In the genomic region with DNA sequence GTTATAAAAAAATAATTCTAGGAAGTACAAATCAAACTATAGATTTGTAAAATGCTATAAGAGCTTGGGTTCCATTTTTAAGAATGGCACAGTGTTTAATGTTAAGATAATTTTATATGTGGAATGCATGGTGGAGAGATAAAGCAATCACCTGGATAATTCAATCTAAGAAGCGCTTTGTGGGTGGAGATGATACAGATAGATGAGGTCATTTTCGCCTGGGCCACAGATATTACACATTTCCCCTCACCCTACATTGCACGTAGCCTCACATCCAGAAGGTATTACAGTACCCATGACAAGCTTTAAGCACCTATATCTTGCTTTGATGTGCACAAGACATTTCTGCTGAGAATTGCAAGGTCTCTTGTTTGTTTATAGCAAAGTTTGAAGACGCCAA, we compare ENCODE assay signal across 4 cellular contexts.
A peak's percentile ranks its signal among the peaks of the same experiment; 100 is the strongest.
TF ChIP-seq lines count a peak whose summit lies in the region.

No MANE protein-coding gene starts in this region.

TF ChIP-seq in SK-N-SH treated with all-trans-retinoic acid at 6 μM for 48 hours, 23 proteins besides CTCF, POLR2A, EP300 and RAD21 (continued from another document):
- peak; percentile 68 for TF ChIP-seq ISL1 (CRISPR knock-in tag; IDR thresholded peaks at IDR 0.05)
- TF ChIP-seq, protein P1, sequence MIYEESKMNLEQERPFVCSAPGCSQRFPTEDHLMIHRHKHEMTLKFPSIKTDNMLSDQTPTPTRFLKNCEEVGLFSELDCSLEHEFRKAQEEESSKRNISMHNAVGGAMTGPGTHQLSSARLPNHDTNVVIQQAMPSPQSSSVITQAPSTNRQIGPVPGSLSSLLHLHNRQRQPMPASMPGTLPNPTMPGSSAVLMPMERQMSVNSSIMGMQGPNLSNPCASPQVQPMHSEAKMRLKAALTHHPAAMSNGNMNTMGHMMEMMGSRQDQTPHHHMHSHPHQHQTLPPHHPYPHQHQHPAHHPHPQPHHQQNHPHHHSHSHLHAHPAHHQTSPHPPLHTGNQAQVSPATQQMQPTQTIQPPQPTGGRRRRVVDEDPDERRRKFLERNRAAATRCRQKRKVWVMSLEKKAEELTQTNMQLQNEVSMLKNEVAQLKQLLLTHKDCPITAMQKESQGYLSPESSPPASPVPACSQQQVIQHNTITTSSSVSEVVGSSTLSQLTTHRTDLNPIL (CRISPR knock-in tag; IDR thresholded peaks at IDR 0.05; ENCODE audit: low read depth): peak; percentile 69; the same call in 1 of the 2 replicates
- TF ChIP-seq, protein P2, sequence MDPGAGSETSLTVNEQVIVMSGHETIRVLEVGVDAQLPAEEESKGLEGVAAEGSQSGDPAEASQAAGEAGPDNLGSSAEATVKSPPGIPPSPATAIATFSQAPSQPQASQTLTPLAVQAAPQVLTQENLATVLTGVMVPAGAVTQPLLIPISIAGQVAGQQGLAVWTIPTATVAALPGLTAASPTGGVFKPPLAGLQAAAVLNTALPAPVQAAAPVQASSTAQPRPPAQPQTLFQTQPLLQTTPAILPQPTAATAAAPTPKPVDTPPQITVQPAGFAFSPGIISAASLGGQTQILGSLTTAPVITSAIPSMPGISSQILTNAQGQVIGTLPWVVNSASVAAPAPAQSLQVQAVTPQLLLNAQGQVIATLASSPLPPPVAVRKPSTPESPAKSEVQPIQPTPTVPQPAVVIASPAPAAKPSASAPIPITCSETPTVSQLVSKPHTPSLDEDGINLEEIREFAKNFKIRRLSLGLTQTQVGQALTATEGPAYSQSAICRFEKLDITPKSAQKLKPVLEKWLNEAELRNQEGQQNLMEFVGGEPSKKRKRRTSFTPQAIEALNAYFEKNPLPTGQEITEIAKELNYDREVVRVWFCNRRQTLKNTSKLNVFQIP (CRISPR knock-in tag; IDR thresholded peaks at IDR 0.05; ENCODE audit: borderline replicate concordance, low read depth): 0 out of 2 replicates have a peak, but pooled peaks have one; percentile 39

TF ChIP-seq in SK-N-SH, 30 proteins besides CTCF, POLR2A, EP300 and RAD21 (continued from another document):
- TF ChIP-seq NFIC (IDR thresholded peaks at IDR 0.05; ENCODE audit: borderline replicate concordance) (no peak), TCF12 (IDR thresholded peaks at IDR 0.05) (no peak), POLR2AphosphoS5 (IDR thresholded peaks at IDR 0.05; ENCODE audit: low read depth, low read length) (no peak), EZH2phosphoT487 (IDR thresholded peaks at IDR 0.05; ENCODE audit: borderline replicate concordance, low read depth) (no peak), RCOR1 (IDR thresholded peaks at IDR 0.05; ENCODE audit: low read length) (no peak), FOXJ3 (CRISPR knock-in tag; IDR thresholded peaks at IDR 0.05) (no peak), MXI1 (IDR thresholded peaks at IDR 0.05; ENCODE audit: low read depth, low read length) (no peak), SMC3 (IDR thresholded peaks at IDR 0.05; ENCODE audit: low read depth, low read length) (no peak)
- TF ChIP-seq, protein P3, sequence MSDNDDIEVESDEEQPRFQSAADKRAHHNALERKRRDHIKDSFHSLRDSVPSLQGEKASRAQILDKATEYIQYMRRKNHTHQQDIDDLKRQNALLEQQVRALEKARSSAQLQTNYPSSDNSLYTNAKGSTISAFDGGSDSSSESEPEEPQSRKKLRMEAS (IDR thresholded peaks at IDR 0.05; ENCODE audit: low read depth): no peak

TF ChIP-seq in HEK293, 187 proteins besides CTCF, POLR2A, EP300 and RAD21:
- TF ChIP-seq, protein P4, sequence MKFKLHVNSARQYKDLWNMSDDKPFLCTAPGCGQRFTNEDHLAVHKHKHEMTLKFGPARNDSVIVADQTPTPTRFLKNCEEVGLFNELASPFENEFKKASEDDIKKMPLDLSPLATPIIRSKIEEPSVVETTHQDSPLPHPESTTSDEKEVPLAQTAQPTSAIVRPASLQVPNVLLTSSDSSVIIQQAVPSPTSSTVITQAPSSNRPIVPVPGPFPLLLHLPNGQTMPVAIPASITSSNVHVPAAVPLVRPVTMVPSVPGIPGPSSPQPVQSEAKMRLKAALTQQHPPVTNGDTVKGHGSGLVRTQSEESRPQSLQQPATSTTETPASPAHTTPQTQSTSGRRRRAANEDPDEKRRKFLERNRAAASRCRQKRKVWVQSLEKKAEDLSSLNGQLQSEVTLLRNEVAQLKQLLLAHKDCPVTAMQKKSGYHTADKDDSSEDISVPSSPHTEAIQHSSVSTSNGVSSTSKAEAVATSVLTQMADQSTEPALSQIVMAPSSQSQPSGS (tag by site-specific recombination; IDR thresholded peaks at IDR 0.05; ENCODE audit: low read depth): peak; percentile 27; the same call in 1 of the 2 replicates
- TF ChIP-seq ZSCAN16 (tag by site-specific recombination; IDR thresholded peaks at IDR 0.05): no peak
- TF ChIP-seq KLF10 (tag by site-specific recombination; IDR thresholded peaks at IDR 0.05): no peak

TF ChIP-seq in endothelial cell of umbilical vein, 7 proteins besides CTCF, POLR2A, EP300 and RAD21 (continued from another document):
- no peak for TF ChIP-seq EZH2 (IDR thresholded peaks at IDR 0.05; ENCODE audit: borderline replicate concordance, low read depth, low read length, severe bottlenecking)
- no peak for TF ChIP-seq JUN (IDR thresholded peaks at IDR 0.05; ENCODE audit: borderline replicate concordance, insufficient read depth, insufficient read length, low read depth)
- TF ChIP-seq, protein P3 (IDR thresholded peaks at IDR 0.05; ENCODE audit: insufficient read depth, insufficient read length): no peak
- TF ChIP-seq POLR2AphosphoS5 (IDR thresholded peaks at IDR 0.05; ENCODE audit: insufficient read depth, low read depth, low read length): no peak
- no peak for TF ChIP-seq MYC (IDR thresholded peaks at IDR 0.05; ENCODE audit: low read depth, low read length)
